ENCODE assay signal across 20 cellular contexts in genomic region chr21:42208801-42209490, GRCh38. TPM values are rescaled to one million over a fixed set of nuclear protein-coding genes. Genes with fewer than 3 reads are reported as not detected.
DNase-seq lines count a peak whose midpoint lies in the region; ATAC-seq and TF ChIP-seq lines count a peak whose summit lies in the region.
"Had no signal": no experiment of that assay in that cellular context is flagged by ENCODE, and none has a peak within 500 bp of the region (broad histone marks: within the 10 kb centered on the region; RNA-seq: fewer than 3 reads in every experiment).

No MANE protein-coding gene starts in this region.

- H3K4me1 Mint-ChIP-seq in endothelial cell (ENCODE audit: unreplicated experiment) (peaks cover 28% of the 10 kb centered on the region), nephron progenitor cell (peaks cover 29% of the 10 kb centered on the region)

- ATAC-seq in HG03457 (IDR thresholded peaks at IDR 0.05; ENCODE audit: unreplicated experiment): no peak
- ATAC-seq in HG03095 (IDR thresholded peaks at IDR 0.05; ENCODE audit: unreplicated experiment): no peak
- ATAC-seq in aorta (ENCODE audit: low FRiP score): no peak
- ATAC-seq: SK-N-SH treated with all-trans-retinoic acid at 6 μM for 48 hours had no signal

- peaks cover 10% of the 10 kb centered on the region for H3K4me1 ChIP-seq in NT2/D1 (ENCODE audit: insufficient read depth, insufficient read length)
- no peaks in the 10 kb centered on the region for H3K4me1 ChIP-seq in aorta (ENCODE audit: control insufficient read depth in 1 of 2, insufficient read depth in 2 of 2, low read length in 2 of 2)
- H3K4me1 ChIP-seq: HAP-1 had no signal

- no peaks in the 10 kb centered on the region for H3K36me3 ChIP-seq in NT2/D1 (ENCODE audit: insufficient read depth, insufficient read length, low read length)
- no peaks in the 10 kb centered on the region for H3K36me3 ChIP-seq in aorta (ENCODE audit: control insufficient read depth in 1 of 2, insufficient read depth in 2 of 2, low read length in 1 of 2)
- H3K36me3 ChIP-seq: HAP-1 had no signal

- peaks cover 11% of the 10 kb centered on the region for H3K27me3 Mint-ChIP-seq in endothelial cell (ENCODE audit: unreplicated experiment)
- H3K27me3 Mint-ChIP-seq in nephron progenitor cell (ENCODE audit: low read depth, poor library complexity): peaks cover 9% of the 10 kb centered on the region

- H3K9me3 ChIP-seq in NT2/D1 (ENCODE audit: insufficient read depth, low read length) (peaks cover 7% of the 10 kb centered on the region; the same call in 1 of the 2 replicates), aorta (ENCODE audit: control insufficient read depth, low read length) (peaks cover 2% of the 10 kb centered on the region)
- H3K9me3 ChIP-seq: HAP-1 had no signal

- H3K27me3 ChIP-seq in NT2/D1 (ENCODE audit: insufficient read depth, insufficient read length) (peaks cover 3% of the 10 kb centered on the region), aorta (ENCODE audit: control insufficient read depth in 1 of 2, insufficient read depth in 2 of 2, low read length in 1 of 2) (no peaks in the 10 kb centered on the region)

- H3K27ac ChIP-seq in aorta (ENCODE audit: low read depth in 1 of 2, low read length in 2 of 2): no peak overlapping the region

- H3K9me3 Mint-ChIP-seq in endothelial cell (ENCODE audit: unreplicated experiment) (no peaks in the 10 kb centered on the region), nephron progenitor cell (peaks cover 49% of the 10 kb centered on the region)

- no peak overlapping the region for H3K9ac ChIP-seq in NT2/D1 (ENCODE audit: insufficient read length, low read depth)

- 81 to 85% methylated on average over 5 of the region's 5 CpGs for WGBS in aorta, 2 donors

- TF ChIP-seq CTCF in endothelial cell (IDR thresholded peaks at IDR 0.05; ENCODE audit: unreplicated experiment) (no peak), nephron progenitor cell (IDR thresholded peaks at IDR 0.05) (no peak)

- intact Hi-C loops in aorta (cut with DNase I): no loop called here

- H3K36me3 Mint-ChIP-seq in endothelial cell (ENCODE audit: low read depth, unreplicated experiment) (peaks cover 13% of the 10 kb centered on the region), nephron progenitor cell (ENCODE audit: low read depth) (peaks cover 23% of the 10 kb centered on the region)

- peak; percentile 44 for DNase-seq in NT2/D1 (ENCODE audit: low read depth, low spot score)
- DNase-seq in endothelial cell (ENCODE audit: low spot score): no peak
- no peak for DNase-seq in nephron progenitor cell
- DNase-seq in NCI-H146 treated with DMSO at 0.1 percent for 48 hours (lab: John Stamatoyannopoulos, UW; ENCODE audit: unreplicated experiment): no peak
- DNase-seq in aorta: no peak
- DNase-seq: ACHN, C1 segment of cervical spinal cord, DMS79, NCI-H1092 treated with DMSO at 0.1 percent for 48 hours, NCI-H187, NCI-H2227 treated with DMSO at 0.1 percent for 48 hours, NCI-H510A treated with DMSO at 0.1 percent for 48 hours, NCI-H774, RPMI8226, SHP77 treated with DMSO at 0.1 percent for 48 hours had no signal

- peak overlapping the region; percentile 14 for H3K27ac Mint-ChIP-seq in endothelial cell (ENCODE audit: unreplicated experiment)
- peak overlapping the region; percentile 68 for H3K27ac Mint-ChIP-seq in nephron progenitor cell

- H3K4me3 Mint-ChIP-seq in endothelial cell (ENCODE audit: unreplicated experiment): no peak overlapping the region
- H3K4me3 Mint-ChIP-seq in nephron progenitor cell: no peak overlapping the region

- no peak overlapping the region for H3K4me3 ChIP-seq in NT2/D1 (ENCODE audit: insufficient read length, low read depth)
- no peak overlapping the region for H3K4me3 ChIP-seq in aorta (ENCODE audit: low read length in 2 of 2)
- H3K4me3 ChIP-seq: HAP-1 had no signal

RNA-seq across cellular contexts. Expression of gene ABCG1, which starts 10.0 kb away (rescaled TPM):
- total RNA-seq in endothelial cell (ENCODE audit: unreplicated experiment) (48.9 TPM), aorta (10 to 100 TPM; 18.7 to 24.2 TPM)
- 1 to 10 TPM; 4.8 to 7.4 TPM for polyA plus RNA-seq in aorta
- total RNA-seq: LHCN-M2 had no signal
